ENCODE assay signal across 1 cellular context in the genomic region with DNA sequence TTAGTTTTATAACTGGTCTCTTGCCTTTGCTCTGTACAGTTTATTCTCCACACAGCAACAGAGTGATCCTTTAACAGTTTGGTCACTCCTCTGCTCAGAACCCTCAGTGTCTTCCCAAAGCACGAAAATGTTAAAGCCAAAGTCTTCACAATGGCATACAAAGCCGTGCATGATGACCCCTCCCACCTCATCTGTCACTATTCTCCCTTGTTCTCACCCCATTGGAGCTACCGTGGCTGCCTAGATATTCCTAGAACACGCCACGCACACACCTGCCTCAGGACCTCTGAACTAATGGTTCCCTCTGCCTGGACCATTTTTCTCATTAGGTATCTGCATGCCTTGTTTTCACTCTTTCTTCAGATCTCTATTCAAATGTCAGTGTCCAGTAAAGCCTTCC.
TF ChIP-seq lines count a peak whose summit lies in the region.

No MANE protein-coding gene starts in this region.

TF ChIP-seq in A549, 52 proteins besides CTCF, POLR2A, EP300 and RAD21:
- TF ChIP-seq POLR2AphosphoS2 (conservative IDR thresholded peaks at IDR 0.05; ENCODE audit: low read length) = peak; percentile 57; the same call in 1 of the 2 replicates
- TF ChIP-seq FOSB (CRISPR knock-in tag; IDR thresholded peaks at IDR 0.05) = peak; percentile 28
- no peak for TF ChIP-seq MAZ (IDR thresholded peaks at IDR 0.05; ENCODE audit: borderline replicate concordance, low read depth, low read length)
- TF ChIP-seq ATOH8 (CRISPR knock-in tag; IDR thresholded peaks at IDR 0.05; ENCODE audit: low read depth) = no peak
